ENCODE assay signal across 10 cellular contexts in the genomic region with DNA sequence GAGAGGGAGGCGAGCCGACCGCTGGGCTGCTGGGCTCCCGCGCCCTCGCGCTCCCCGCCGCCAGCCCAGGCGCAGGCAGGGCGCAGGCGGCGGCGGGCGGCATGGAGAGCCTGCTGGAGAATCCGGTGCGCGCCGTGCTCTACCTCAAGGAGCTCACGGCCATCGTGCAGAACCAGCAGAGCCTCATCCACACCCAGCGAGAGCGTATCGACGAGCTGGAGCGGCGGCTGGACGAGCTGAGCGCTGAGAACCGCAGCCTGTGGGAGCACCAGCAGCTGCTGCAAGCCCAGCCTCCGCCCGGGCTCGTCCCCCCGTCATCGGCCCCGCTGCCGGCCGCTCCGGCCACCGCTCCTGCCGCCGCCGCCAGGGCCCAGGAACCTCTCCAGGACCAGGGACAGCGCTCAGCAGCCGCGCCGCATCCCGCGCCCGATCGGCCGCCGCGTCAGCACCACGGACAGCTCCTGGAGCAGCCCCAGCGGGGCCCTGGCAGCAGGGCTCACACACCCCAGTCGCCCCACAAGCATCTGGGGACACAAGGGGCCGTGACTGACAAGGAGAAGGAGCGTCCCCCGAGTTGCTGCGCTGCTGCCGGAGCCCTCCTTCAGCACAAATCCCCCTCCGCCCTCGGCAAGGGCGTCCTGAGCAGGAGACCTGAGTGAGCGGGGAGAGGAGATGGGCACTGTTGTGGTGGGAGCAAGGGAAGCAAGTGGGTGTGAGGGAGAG. TPM values are rescaled to one million over a fixed set of nuclear protein-coding genes. Genes with fewer than 3 reads are reported as not detected.
A peak's percentile ranks its signal among the peaks of the same experiment; 100 is the strongest.
DNase-seq lines count a peak whose midpoint lies in the region; ATAC-seq, FAIRE-seq and TF ChIP-seq lines count a peak whose summit lies in the region.
"Not testable (repeated sequence)": the region's sequence is repeated elsewhere in the genome, so short reads cannot be mapped to it uniquely, and the experiment has no call there.
"Had no signal": no experiment of that assay in that cellular context is flagged by ENCODE, and none has a peak within 500 bp of the region (broad histone marks: within the 10 kb centered on the region; RNA-seq: fewer than 3 reads in every experiment).

No MANE protein-coding gene starts in this region.

- H3K4me3 Mint-ChIP-seq in activated B cell treated with CpG ODN at 0.5 μM for 24 hours, result not testable (repeated sequence)

- not testable (repeated sequence) for H3K36me3 Mint-ChIP-seq in activated B cell treated with CpG ODN at 0.5 μM for 24 hours (ENCODE audit: low read depth)

- CTCF ChIA-PET in activated B cell treated with CpG ODN at 0.5 μM for 24 hours (lab: Charles Lee); GM12878 (lab: Yijun Ruan, JAX): not testable (repeated sequence)

- BruUV-seq in GM12878 (replicated peaks; lab: Mats Ljungman, UMichigan), result not testable (repeated sequence)

- not testable (repeated sequence) for H3K9me3 Mint-ChIP-seq in activated B cell treated with CpG ODN at 0.5 μM for 24 hours

- H3K9ac ChIP-seq in GM12878 (ENCODE audit: control insufficient read depth, insufficient read depth, low read length), result not testable (repeated sequence)

- in situ Hi-C loops in ACHN (cut with HindIII; ENCODE audit: low pct_ligation_motif_present, low pct_unique_long_range_greater_than_20kb, low sequenced_read_pairs); GM12878 (cut with MboI): not testable (repeated sequence)

- TF ChIP-seq RAD21 in GM12878 (IDR thresholded peaks at IDR 0.05; ENCODE audit: insufficient read depth, low read depth, low read length), result not testable (repeated sequence)

- not testable (repeated sequence) for TF ChIP-seq EP300 in GM12878 (IDR thresholded peaks at IDR 0.05; ENCODE audit: borderline replicate concordance in 1 of 2, control insufficient read depth in 1 of 2, low read depth in 2 of 2, low read length in 2 of 2)

- H3K9me3 ChIP-seq in GM12878 (replicated peaks; ENCODE audit: control insufficient read depth, insufficient read depth, low read length); left lung: not testable (repeated sequence)

- H3K4me3 ChIP-seq in GM12878; fibroblast of villous mesenchyme (ENCODE audit: low read depth, low read length); left lung: not testable (repeated sequence)

- DNase-seq in ACHN (peak; percentile 39), fibroblast of villous mesenchyme (ENCODE audit: low read depth) (peak; percentile 30), posterior vena cava (ENCODE audit: low spot score) (peak; percentile 75)
- DNase-seq in GM19239 (ENCODE audit: insufficient read length, low spot score); activated B cell treated with CpG ODN at 0.5 μM for 24 hours; GM12878 (ENCODE audit: low read depth, low spot score); left lung: not testable (repeated sequence)

- SMC1A ChIA-PET in GM12878 (lab: Charles Lee; ENCODE audit: uncharacterized antibody, unreplicated experiment), result not testable (repeated sequence)

- H3K27me3 ChIP-seq in GM12878 (replicated peaks in 1 of 2; ENCODE audit: control insufficient read depth in 2 of 2, insufficient read depth in 2 of 2, low read length in 1 of 2), result not testable (repeated sequence)
- peaks cover 0 to 57% of the 10 kb centered on the region in 2 donors for H3K27me3 ChIP-seq in left lung

- RAD21 ChIA-PET in GM12878 (lab: Charles Lee; ENCODE audit: unreplicated experiment), result not testable (repeated sequence)

- H3K4me1 Mint-ChIP-seq in activated B cell treated with CpG ODN at 0.5 μM for 24 hours, result not testable (repeated sequence)

- FAIRE-seq in GM19239 (lab: Jason Lieb, UNC), result peak; percentile 11
- FAIRE-seq in GM12878 (lab: Jason Lieb, UNC), result peak; percentile 62

- ATAC-seq in HG03354 (IDR thresholded peaks at IDR 0.05; ENCODE audit: poor library complexity, severe bottlenecking, unreplicated experiment) (peak; percentile 80), activated B cell treated with CpG ODN at 0.5 μM for 24 hours (ENCODE audit: low read depth) (peak; percentile 88), GM12878 (peak; percentile 88), left lung (peak; percentile 100)

- TF ChIP-seq POLR2A in GM12878 (IDR thresholded peaks at IDR 0.05; ENCODE audit: low read depth, low read length), result not testable (repeated sequence)

- intact Hi-C loops in activated B cell treated with CpG ODN at 0.5 μM for 24 hours (cut with micrococcal nuclease); GM12878 (cut with micrococcal nuclease; ENCODE audit: unreplicated experiment); left lung (cut with DNase I); posterior vena cava (cut with DNase I): not testable (repeated sequence)

- not testable (repeated sequence) for H3K4me2 ChIP-seq in GM12878 (ENCODE audit: control insufficient read depth, insufficient read depth)

- not testable (repeated sequence) for H3K27ac ChIP-seq in GM12878 (ENCODE audit: control insufficient read depth, insufficient read depth); left lung

- TF ChIP-seq CTCF in activated B cell treated with CpG ODN at 0.5 μM for 24 hours (IDR thresholded peaks at IDR 0.05); GM12878 (IDR thresholded peaks at IDR 0.05 in 2 of 3, conservative IDR thresholded peaks at IDR 0.05 in 1 of 3; ENCODE audit: control insufficient read depth in 2 of 3, extremely low read depth in 1 of 3, insufficient read depth in 1 of 3, low read depth in 3 of 3, low read length in 3 of 3); fibroblast of villous mesenchyme (IDR thresholded peaks at IDR 0.05; ENCODE audit: insufficient read depth, low read depth, low read length); left lung (IDR thresholded peaks at IDR 0.05): not testable (repeated sequence)

- not testable (repeated sequence) for H4K20me1 ChIP-seq in GM12878 (ENCODE audit: control insufficient read depth, insufficient read depth)

- not testable (repeated sequence) for H2AFZ ChIP-seq in GM12878 (ENCODE audit: control insufficient read depth, low read depth, low read length)

- POLR2A ChIA-PET in activated B cell treated with CpG ODN at 0.5 μM for 24 hours (lab: Charles Lee); GM12878 (lab: Charles Lee): not testable (repeated sequence)

- not testable (repeated sequence) for H3K36me3 ChIP-seq in GM12878 (ENCODE audit: control insufficient read depth in 2 of 2, insufficient read depth in 2 of 2, low read length in 1 of 2); left lung

- peaks cover 33% of the 10 kb centered on the region for H3K27me3 Mint-ChIP-seq in activated B cell treated with CpG ODN at 0.5 μM for 24 hours

- H3K4me1 ChIP-seq in GM12878 (ENCODE audit: control insufficient read depth, insufficient read depth, low read length); left lung: not testable (repeated sequence)

- 72% methylated on average over 28 of the region's 66 CpGs for WGBS in GM12878 (ENCODE audit: insufficient coverage, insufficient replicate concordance, low lambda C conversion rate, missing lambda C conversion rate)

- H3K79me2 ChIP-seq in GM12878 (ENCODE audit: control insufficient read depth, insufficient read depth, low read length), result not testable (repeated sequence)

- not testable (repeated sequence) for H3K27ac Mint-ChIP-seq in activated B cell treated with CpG ODN at 0.5 μM for 24 hours

RNA-seq across cellular contexts. Expression of a gene that starts 0.4 kb away (rescaled TPM):
- total RNA-seq in activated B cell treated with CpG ODN at 0.5 μM for 24 hours, result not detected in 2 replicates
- total RNA-seq in GM12878 (2013; cell fraction: nucleolus; rRNA removed), result not detected in 2 replicates
- total RNA-seq in GM12878 (2014; rRNA removed), result not detected in 2 replicates
- total RNA-seq in GM12878 (2014; rRNA removed; fragmentation: Illumina TruSeq; extraction: Trizol), result not detected in 2 replicates
- not detected in 2 replicates for total RNA-seq in GM12878 (2021)
- polyA plus RNA-seq in GM12878 (2011; ENCODE audit: low read depth), result not detected
- not detected in 2 replicates for polyA plus RNA-seq in GM12878 (2011; rRNA removed)
- polyA plus RNA-seq in GM12878 (2011; cell fraction: cytosol; rRNA removed), result 0.01 TPM in 1 of 2 replicates, not detected in the other
- polyA plus RNA-seq in GM12878 (2011; cell fraction: nucleus; rRNA removed), result 0.03 TPM in 1 of 2 replicates, not detected in the other
- 0.04 TPM in 1 of 2 replicates, not detected in the other for polyA plus RNA-seq in GM12878 (2012)
- polyA plus RNA-seq in GM12878 (2014; fragmentation: Illumina TruSeq; extraction: Trizol), result not detected in 2 replicates
- polyA plus RNA-seq in GM12878 (2014; fragmentation: Nextera tagmentation; extraction: Ambion mirVana), result not detected
- not detected in 2 replicates for polyA plus RNA-seq in GM12878 (2014; rRNA removed)
- polyA plus RNA-seq in GM12878 (2016; fragmentation: Nextera tagmentation; extraction: Ambion mirVana), result not detected
- not detected in 2 replicates for polyA minus RNA-seq in GM12878 (2011; rRNA and poly(A)+ RNA removed)
- polyA minus RNA-seq in GM12878 (2011; cell fraction: cytosol; rRNA and poly(A)+ RNA removed), result not detected in 2 replicates
- polyA minus RNA-seq in GM12878 (2011; cell fraction: nucleus; rRNA and poly(A)+ RNA removed), result not detected in 2 replicates
- under 0.01 TPM in 2 replicates for total RNA-seq in fibroblast of villous mesenchyme
- total RNA-seq in left lung, result 1 to 10 TPM in 1 of 2 donors, under 1 TPM in 1; 0.64 to 1.4 TPM
- 1 to 10 TPM; 3.2 to 3.6 TPM for total RNA-seq in posterior vena cava
- total RNA-seq: HT1080, RPMI7951 had no signal
